11 cellular contexts compared by ENCODE assay signal in the genomic region with DNA sequence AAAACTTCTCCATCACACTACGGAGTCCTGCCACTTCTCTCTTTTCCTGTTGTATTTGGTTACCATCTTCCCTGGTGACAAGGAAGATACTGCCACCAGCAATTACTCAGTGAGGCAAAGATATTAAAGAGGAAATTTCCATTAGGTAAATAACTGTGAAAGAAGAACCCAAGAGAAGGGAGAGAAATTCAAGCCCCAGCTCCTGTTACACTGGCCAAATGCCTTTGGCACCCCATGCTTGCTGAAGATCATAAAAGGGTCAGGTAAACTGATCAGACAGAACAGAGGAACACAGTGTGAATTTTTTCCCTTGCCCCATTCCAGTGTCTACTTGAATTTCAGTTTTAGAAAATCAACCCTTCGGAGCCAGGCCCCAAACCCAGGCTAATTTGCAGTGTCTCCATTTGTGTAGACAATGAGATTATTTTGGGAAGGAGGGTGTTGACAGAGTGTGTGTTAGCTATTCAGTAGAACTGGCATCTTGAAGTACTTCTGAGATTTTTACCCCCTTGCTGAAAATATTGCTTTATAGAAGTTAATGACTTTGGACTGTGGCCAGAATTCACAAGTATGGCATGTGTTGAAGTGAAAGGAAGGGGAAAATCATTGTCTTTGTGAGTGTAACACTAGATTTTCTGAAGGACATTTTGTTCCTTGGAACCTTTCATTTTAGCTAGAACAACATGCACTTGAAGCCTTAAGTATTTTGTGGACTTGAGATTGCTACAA.
A peak's percentile ranks its signal among the peaks of the same experiment; 100 is the strongest.
DNase-seq lines count a peak whose midpoint lies in the region; ATAC-seq and TF ChIP-seq lines count a peak whose summit lies in the region.
"Had no signal": no experiment of that assay in that cellular context is flagged by ENCODE, and none has a peak within 500 bp of the region (broad histone marks: within the 10 kb centered on the region; RNA-seq: fewer than 3 reads in every experiment).

No MANE protein-coding gene starts in this region.

- H3K9me1 ChIP-seq in IMR-90 (ENCODE audit: insufficient read depth, low read length), result peaks cover 28% of the 10 kb centered on the region

- no peak overlapping the region for H3K27ac ChIP-seq in CD4-positive, alpha-beta memory T cell (ENCODE audit: low read depth, low read length)
- no peak overlapping the region for H3K27ac ChIP-seq in IMR-90 (ENCODE audit: insufficient read depth, low read length)
- H3K27ac ChIP-seq in cingulate gyrus (ENCODE audit: low read depth, low read length), result peak overlapping the region; percentile 25
- peak overlapping the region; percentile 85 for H3K27ac ChIP-seq in psoas muscle

- no peak for TF ChIP-seq RAD21 in IMR-90 (IDR thresholded peaks at IDR 0.05; ENCODE audit: low read length)

- no peak overlapping the region for H3K4me2 ChIP-seq in IMR-90 (ENCODE audit: low read depth, low read length)

- peaks cover 85% of the 10 kb centered on the region for H3K4me1 ChIP-seq in CD4-positive, alpha-beta memory T cell (ENCODE audit: insufficient read depth, low read length)
- H3K4me1 ChIP-seq in IMR-90 (ENCODE audit: control insufficient read depth, insufficient read depth, low read length) (peaks cover 34% of the 10 kb centered on the region), psoas muscle (peaks cover 98% of the 10 kb centered on the region)

- no peak for TF ChIP-seq POLR2A in IMR-90 (IDR thresholded peaks at IDR 0.05; ENCODE audit: low read depth, low read length)

- peak overlapping the region in 6 of 7 donors; percentile 9 to 92 (median 52) for H3K27ac Mint-ChIP-seq in CD4-positive, alpha-beta memory T cell

- no peak overlapping the region for H3K9ac ChIP-seq in IMR-90 (ENCODE audit: low read depth, low read length)

- no CpG with 5 or more reads among the region's 2 CpGs for WGBS in IMR-90 (ENCODE audit: extremely low coverage in 2 of 2, insufficient read length in 1 of 2), 2 experiments
- WGBS in psoas muscle, 3 donors, result 36 to 43% (median 38%) methylated on average over 2 of the region's 2 CpGs

- H2AK5ac ChIP-seq in IMR-90 (ENCODE audit: low read depth, low read length), result no peak overlapping the region

- H3K14ac ChIP-seq in IMR-90 (replicated peaks; ENCODE audit: low read depth, low read length), result no peak overlapping the region

- DNase-seq in CD4-positive, alpha-beta memory T cell, result no peak
- DNase-seq in IMR-90, result no peak
- no peak for DNase-seq in psoas muscle
- no peak for DNase-seq in NCI-H526 treated with DMSO at 0.1 percent for 48 hours (lab: John Stamatoyannopoulos, UW)
- no peak for DNase-seq in left lobe of liver (ENCODE audit: low spot score)
- DNase-seq: activated CD4-positive, CD25-positive, alpha-beta regulatory T cell treated with anti-CD3 and anti-CD28 coated beads, Interleukin-2, amount 50 U/mL, for 72 hours; aorta; NCI-H1930 had no signal

- CTCF ChIA-PET in CD4-positive, alpha-beta memory T cell (lab: Charles Lee; ENCODE audit: partially characterized antibody), result interaction anchor here (0.9 to 1.4 kb wide), 3 partner anchors 21 to 59 kb away, joined by 3 to 5 read pairs (median 3); no protein-coding TSS in a partner anchor
- CTCF ChIA-PET in IMR-90 (lab: Yijun Ruan, JAX), result interaction anchor here (0.9 kb wide), 1 partner anchor 28 kb away, joined by 3 read pairs; no protein-coding TSS in a partner anchor

- 0 out of 2 replicates have a peak overlapping the region, but pooled peaks have one; percentile 85 for H2BK120ac ChIP-seq in IMR-90 (ENCODE audit: low read depth, low read length)

- H3K56ac ChIP-seq in IMR-90 (ENCODE audit: extremely low read depth, insufficient read depth, low read length), result no peak overlapping the region

- 0 out of 3 replicates have a peak overlapping the region, but pooled peaks have one; percentile 18 for H2BK15ac ChIP-seq in IMR-90 (ENCODE audit: low read depth, low read length)

- H4K91ac ChIP-seq in IMR-90 (ENCODE audit: insufficient read depth, low read depth, low read length), result no peak overlapping the region

- H3K23ac ChIP-seq in IMR-90 (ENCODE audit: low read depth, low read length), result no peak overlapping the region

- in situ Hi-C loops in IMR-90 (cut with MboI; ENCODE audit: low sequenced_read_pairs), result no loop called here

- no peak overlapping the region for H2BK20ac ChIP-seq in IMR-90 (ENCODE audit: low read depth, low read length)

- H3K36me3 ChIP-seq in CD4-positive, alpha-beta memory T cell (ENCODE audit: insufficient read depth, low read length), result no peaks in the 10 kb centered on the region
- H3K36me3 ChIP-seq in IMR-90 (ENCODE audit: control insufficient read depth, insufficient read depth, low read length), result peaks cover 3% of the 10 kb centered on the region; the same call in 1 of the 2 replicates
- peaks cover 0 to 2% of the 10 kb centered on the region in 2 donors for H3K36me3 ChIP-seq in psoas muscle (ENCODE audit: insufficient read depth in 1 of 2, low read depth in 1 of 2)

- H3K36me3 Mint-ChIP-seq in CD4-positive, alpha-beta memory T cell, result peaks cover 23 to 27% of the 10 kb centered on the region in 2 donors

- no peak overlapping the region for H2AK9ac ChIP-seq in IMR-90 (replicated peaks; ENCODE audit: low read depth, low read length, poor library complexity)

- peaks cover 52 to 93% (median 74%) of the 10 kb centered on the region in 4 donors for H3K4me1 Mint-ChIP-seq in CD4-positive, alpha-beta memory T cell

- no peak overlapping the region for H2BK5ac ChIP-seq in IMR-90 (ENCODE audit: low read depth, low read length, poor library complexity, severe bottlenecking)

- peak overlapping the region in 3 of 8 donors; percentile 1 to 90 (median 33) for H3K4me3 Mint-ChIP-seq in CD4-positive, alpha-beta memory T cell

- no peaks in the 10 kb centered on the region for H3K27me3 Mint-ChIP-seq in CD4-positive, alpha-beta memory T cell

- no peaks in the 10 kb centered on the region for H3K9me3 Mint-ChIP-seq in CD4-positive, alpha-beta memory T cell

- ATAC-seq in IMR-90 (ENCODE audit: low read depth) (no peak), psoas muscle (peak; percentile 15 to 46 (median 28)), left lobe of liver (no peak), HG02798 (IDR thresholded peaks at IDR 0.05; ENCODE audit: poor library complexity, unreplicated experiment) (no peak), HG02973 (IDR thresholded peaks at IDR 0.05; ENCODE audit: unreplicated experiment) (no peak)

- no peaks in the 10 kb centered on the region for H3K9me3 ChIP-seq in CD4-positive, alpha-beta memory T cell (ENCODE audit: control insufficient read depth in 1 of 2, low read length in 2 of 2)
- H3K9me3 ChIP-seq in IMR-90 (ENCODE audit: control insufficient read depth, insufficient read depth, low read length) (no peaks in the 10 kb centered on the region), psoas muscle (no peaks in the 10 kb centered on the region)

- no peak overlapping the region for H2AFZ ChIP-seq in IMR-90 (replicated peaks; ENCODE audit: low read length, poor library complexity)

- H4K5ac ChIP-seq in IMR-90 (ENCODE audit: low read depth, low read length), result no peak overlapping the region

- intact Hi-C loops in CD4-positive, alpha-beta memory T cell (cut with micrococcal nuclease), result no loop called here
- intact Hi-C loops in IMR-90 (cut with micrococcal nuclease), result no loop called here
- intact Hi-C loops in psoas muscle (cut with DNase I), result no loop called here

- no peaks in the 10 kb centered on the region for H4K20me1 ChIP-seq in IMR-90 (ENCODE audit: insufficient read depth, low read length)

- POLR2A ChIA-PET in CD4-positive, alpha-beta memory T cell (lab: Charles Lee; ENCODE audit: partially characterized antibody), result interaction anchor here (0.9 to 8.6 kb wide), 7 partner anchors 8 to 167 kb away, joined by 3 to 74 read pairs (median 5); a partner anchor contains a TSS
- POLR2A ChIA-PET in IMR-90 (lab: Charles Lee; ENCODE audit: unreplicated experiment), result no interaction called here

- peak overlapping the region in 1 of 2 experiments; percentile 39; a peak in 3 of 4 replicates for H4K8ac ChIP-seq in IMR-90 (ENCODE audit: low read depth in 2 of 2, low read length in 2 of 2)

- no peak overlapping the region for H3K4me3 ChIP-seq in CD4-positive, alpha-beta memory T cell (ENCODE audit: low read length in 2 of 2)
- H3K4me3 ChIP-seq in IMR-90 (ENCODE audit: insufficient read depth, low read depth, low read length) (no peak overlapping the region), psoas muscle (no peak overlapping the region)

- peak overlapping the region; percentile 14; the same call in 1 of the 2 replicates for H3K18ac ChIP-seq in IMR-90 (ENCODE audit: low read depth, low read length)

- TF ChIP-seq CTCF in IMR-90 (conservative IDR thresholded peaks at IDR 0.05; ENCODE audit: low read depth, low read length) (no peak), psoas muscle (IDR thresholded peaks at IDR 0.05) (no peak)

- dilution Hi-C loops in IMR-90 (cut with HindIII; ENCODE audit: low sequenced_read_pairs, unreplicated experiment), result no loop called here

- no peaks in the 10 kb centered on the region for H3K27me3 ChIP-seq in CD4-positive, alpha-beta memory T cell (ENCODE audit: insufficient read depth, low read length)
- H3K27me3 ChIP-seq in IMR-90 (ENCODE audit: control insufficient read depth, insufficient read depth, low read length), result no peaks in the 10 kb centered on the region
- H3K27me3 ChIP-seq in psoas muscle (ENCODE audit: insufficient read depth in 3 of 3, low read length in 2 of 3), result no peaks in the 10 kb centered on the region

- peaks cover 5 to 34% of the 10 kb centered on the region in 2 experiments; a peak in 2 of 4 replicates for H3K79me1 ChIP-seq in IMR-90 (ENCODE audit: low read depth in 1 of 2, low read length in 2 of 2)

- BruUV-seq in IMR-90 (replicated peaks; lab: Mats Ljungman, UMichigan), result no TSS peak

- H3K4ac ChIP-seq in IMR-90 (ENCODE audit: low read depth, low read length), result 0 out of 2 replicates have a peak overlapping the region, but pooled peaks have one; percentile 22

TF ChIP-seq in IMR-90, 13 proteins besides CTCF, POLR2A, EP300 and RAD21 (continues in another document):
- TF ChIP-seq MAZ (IDR thresholded peaks at IDR 0.05; ENCODE audit: borderline replicate concordance, low read depth, low read length) (no peak), MXI1 (IDR thresholded peaks at IDR 0.05; ENCODE audit: borderline replicate concordance, low read depth, low read length) (no peak), CHD1 (IDR thresholded peaks at IDR 0.05; ENCODE audit: low read depth, low read length) (no peak), BHLHE40 (IDR thresholded peaks at IDR 0.05; ENCODE audit: low read depth, low read length) (no peak), FOS (IDR thresholded peaks at IDR 0.05; ENCODE audit: low read depth, low read length) (no peak), CEBPB (IDR thresholded peaks at IDR 0.05; ENCODE audit: low read depth, low read length) (no peak), NFE2L2 (IDR thresholded peaks at IDR 0.05; ENCODE audit: low read depth, low read length) (no peak)

Comparison
In these comparisons a context has a peak if more than half of its experiments do, and no peak if none do; other contexts are left out.
1. H3K27ac ChIP-seq: peak in cingulate gyrus (single experiment) and psoas muscle (single experiment); none in CD4-positive, alpha-beta memory T cell (single experiment) and IMR-90 (single experiment).
2. ATAC-seq: peak in psoas muscle (4 of 4); none in IMR-90 (single experiment), left lobe of liver (single experiment), HG02798 (single experiment) and HG02973 (single experiment).